In the genomic region with DNA sequence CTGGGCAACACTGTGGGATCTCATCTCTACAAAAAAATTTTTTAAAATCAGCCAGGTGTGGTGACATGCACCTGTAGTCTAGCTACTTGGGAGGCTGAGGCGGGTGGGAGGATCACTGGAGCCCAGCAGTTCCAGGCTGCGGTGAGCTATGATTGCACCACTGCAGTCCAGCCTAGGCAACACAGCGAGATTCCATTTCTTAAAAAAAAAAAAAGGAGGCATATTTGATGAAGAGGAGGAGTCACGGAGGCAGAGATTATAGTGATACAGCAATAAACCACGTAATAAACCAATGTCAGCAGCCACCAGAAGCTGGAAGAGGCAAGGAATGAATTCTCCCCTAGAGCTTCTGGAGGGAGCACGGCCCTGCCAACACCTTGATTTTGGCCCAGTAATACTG, we compare ENCODE assay signal across 1 cellular context.
TF ChIP-seq lines count a peak whose summit lies in the region.

No MANE protein-coding gene starts in this region.

TF ChIP-seq in HepG2, 621 proteins besides CTCF, POLR2A, EP300 and RAD21:
- TF ChIP-seq ZBTB38 (CRISPR knock-in tag; IDR thresholded peaks at IDR 0.05), result no peak
- TF ChIP-seq, protein P1, sequence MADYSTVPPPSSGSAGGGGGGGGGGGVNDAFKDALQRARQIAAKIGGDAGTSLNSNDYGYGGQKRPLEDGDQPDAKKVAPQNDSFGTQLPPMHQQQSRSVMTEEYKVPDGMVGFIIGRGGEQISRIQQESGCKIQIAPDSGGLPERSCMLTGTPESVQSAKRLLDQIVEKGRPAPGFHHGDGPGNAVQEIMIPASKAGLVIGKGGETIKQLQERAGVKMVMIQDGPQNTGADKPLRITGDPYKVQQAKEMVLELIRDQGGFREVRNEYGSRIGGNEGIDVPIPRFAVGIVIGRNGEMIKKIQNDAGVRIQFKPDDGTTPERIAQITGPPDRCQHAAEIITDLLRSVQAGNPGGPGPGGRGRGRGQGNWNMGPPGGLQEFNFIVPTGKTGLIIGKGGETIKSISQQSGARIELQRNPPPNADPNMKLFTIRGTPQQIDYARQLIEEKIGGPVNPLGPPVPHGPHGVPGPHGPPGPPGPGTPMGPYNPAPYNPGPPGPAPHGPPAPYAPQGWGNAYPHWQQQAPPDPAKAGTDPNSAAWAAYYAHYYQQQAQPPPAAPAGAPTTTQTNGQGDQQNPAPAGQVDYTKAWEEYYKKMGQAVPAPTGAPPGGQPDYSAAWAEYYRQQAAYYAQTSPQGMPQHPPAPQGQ (CRISPR knock-in tag; IDR thresholded peaks at IDR 0.05; ENCODE audit: borderline replicate concordance), result no peak
- no peak for TF ChIP-seq BRD4 (CRISPR knock-in tag; IDR thresholded peaks at IDR 0.05)
- no peak for TF ChIP-seq ZNF747 (CRISPR knock-in tag; IDR thresholded peaks at IDR 0.05; ENCODE audit: borderline replicate concordance)
- TF ChIP-seq, protein P2, sequence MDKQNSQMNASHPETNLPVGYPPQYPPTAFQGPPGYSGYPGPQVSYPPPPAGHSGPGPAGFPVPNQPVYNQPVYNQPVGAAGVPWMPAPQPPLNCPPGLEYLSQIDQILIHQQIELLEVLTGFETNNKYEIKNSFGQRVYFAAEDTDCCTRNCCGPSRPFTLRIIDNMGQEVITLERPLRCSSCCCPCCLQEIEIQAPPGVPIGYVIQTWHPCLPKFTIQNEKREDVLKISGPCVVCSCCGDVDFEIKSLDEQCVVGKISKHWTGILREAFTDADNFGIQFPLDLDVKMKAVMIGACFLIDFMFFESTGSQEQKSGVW (CRISPR knock-in tag; IDR thresholded peaks at IDR 0.05; ENCODE audit: borderline replicate concordance), result no peak
- no peak for TF ChIP-seq MXD4 (CRISPR knock-in tag; IDR thresholded peaks at IDR 0.05)
- TF ChIP-seq TEAD3 (CRISPR knock-in tag; optimal IDR thresholded peaks at IDR 0.05; ENCODE audit: borderline replicate concordance), result no peak
- no peak for TF ChIP-seq ZNF264 (CRISPR knock-in tag; IDR thresholded peaks at IDR 0.05)
- TF ChIP-seq TBX3 (IDR thresholded peaks at IDR 0.05; ENCODE audit: borderline replicate concordance), result no peak
- TF ChIP-seq EED (CRISPR knock-in tag; IDR thresholded peaks at IDR 0.05), result no peak
- no peak for TF ChIP-seq RAD51 (IDR thresholded peaks at IDR 0.05; ENCODE audit: borderline replicate concordance)
- TF ChIP-seq SP4 (CRISPR knock-in tag; IDR thresholded peaks at IDR 0.05), result no peak
- no peak for TF ChIP-seq PCBP2 (optimal IDR thresholded peaks at IDR 0.05; ENCODE audit: low read depth, low read length, poor library complexity, severe bottlenecking)
- no peak for TF ChIP-seq ATF7 (IDR thresholded peaks at IDR 0.05)
- TF ChIP-seq ATF7 (CRISPR knock-in tag; IDR thresholded peaks at IDR 0.05), result no peak
TF ChIP-seq in HepG2: peak in this region for 0.
